In the genomic region with DNA sequence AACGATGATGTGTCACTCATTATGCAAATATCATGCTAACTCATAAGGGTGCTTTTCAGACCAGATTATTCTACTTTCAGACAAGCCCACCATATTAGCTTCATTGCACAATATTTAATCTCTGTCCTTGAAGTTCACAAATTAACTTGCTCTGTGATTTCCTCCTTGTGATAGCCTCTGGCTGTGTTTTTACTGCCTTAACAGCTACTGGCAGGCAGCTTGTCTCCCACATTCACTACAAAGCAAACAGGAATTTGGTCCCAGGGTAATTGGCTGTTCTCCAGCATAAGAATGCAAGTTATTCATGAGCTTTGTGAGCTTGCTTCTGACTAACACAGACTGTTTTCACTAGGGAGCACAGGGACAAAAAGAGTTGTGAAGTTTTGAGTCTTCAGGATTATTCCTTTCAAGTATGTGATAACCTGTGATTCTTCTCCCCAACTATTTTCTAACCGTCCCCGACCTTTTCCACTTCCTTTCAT, we compare ENCODE assay signal across 1 cellular context.
TF ChIP-seq lines count a peak whose summit lies in the region.

No MANE protein-coding gene starts in this region.

TF ChIP-seq in GM23338, 12 proteins besides CTCF, POLR2A, EP300 and RAD21 (continued from another document):
- TF ChIP-seq NANOG (IDR thresholded peaks at IDR 0.05; ENCODE audit: borderline replicate concordance) (peak; percentile 86; the same call in 1 of the 2 replicates), ZNF114 (CRISPR knock-in tag; IDR thresholded peaks at IDR 0.05) (no peak), EZH2phosphoT487 (IDR thresholded peaks at IDR 0.05; ENCODE audit: unreplicated experiment) (no peak), EZH2 (IDR thresholded peaks at IDR 0.05; ENCODE audit: low read depth, unreplicated experiment) (no peak), ZNF331 (CRISPR knock-in tag; IDR thresholded peaks at IDR 0.05; ENCODE audit: low read depth) (no peak), STAT1 (IDR thresholded peaks at IDR 0.05; ENCODE audit: unreplicated experiment) (no peak), JUNB (IDR thresholded peaks at IDR 0.05; ENCODE audit: unreplicated experiment) (no peak)
